In genomic region chr3:184305577-184305976, GRCh38 we compare ENCODE assay signal across 9 cellular contexts. TPM values are rescaled to one million over a fixed set of nuclear protein-coding genes. Genes with fewer than 3 reads are reported as not detected.
DNase-seq lines count a peak whose midpoint lies in the region; ATAC-seq and TF ChIP-seq lines count a peak whose summit lies in the region.
"Had no signal": no experiment of that assay in that cellular context is flagged by ENCODE, and none has a peak within 500 bp of the region (broad histone marks: within the 10 kb centered on the region; RNA-seq: fewer than 3 reads in every experiment).

No MANE protein-coding gene starts in this region.

- TF ChIP-seq EP300 in SK-N-SH (IDR thresholded peaks at IDR 0.05; ENCODE audit: borderline replicate concordance in 1 of 2, low read depth in 1 of 2, low read length in 1 of 2) = no peak

- no peak overlapping the region for H3K27ac ChIP-seq in SK-N-SH (ENCODE audit: low read depth in 2 of 2, low read length in 1 of 2)

- intact Hi-C loops in natural killer cell (cut with micrococcal nuclease) = no loop called here

- TF ChIP-seq CTCF in natural killer cell (IDR thresholded peaks at IDR 0.05) (peak; percentile 40), SK-N-SH (IDR thresholded peaks at IDR 0.05) (peak; percentile 62), fibroblast of villous mesenchyme (IDR thresholded peaks at IDR 0.05; ENCODE audit: insufficient read depth, low read depth, low read length) (peak; percentile 40)

- peaks cover 31% of the 10 kb centered on the region for H3K36me3 Mint-ChIP-seq in natural killer cell
- H3K36me3 Mint-ChIP-seq in natural killer cell treated with Interleukin-12 subunit alpha and Interleukin-12 subunit beta and Interleukin-15 and Interleukin-18, amount 100 ng/mL, for 72 hours = peaks cover 51% of the 10 kb centered on the region

- WGBS in SK-N-SH (ENCODE audit: low lambda C conversion rate) = 50% methylated on average over 1 of the region's 1 CpG

- peaks cover 0 to 3% of the 10 kb centered on the region in 2 donors for H3K4me1 Mint-ChIP-seq in natural killer cell
- peaks cover 10 to 15% of the 10 kb centered on the region in 2 donors for H3K4me1 Mint-ChIP-seq in natural killer cell treated with Interleukin-12 subunit alpha and Interleukin-12 subunit beta and Interleukin-15 and Interleukin-18, amount 100 ng/mL, for 72 hours (ENCODE audit: low read depth in 2 of 2)

- H3K4me3 Mint-ChIP-seq in natural killer cell = no peak overlapping the region
- no peak overlapping the region for H3K4me3 Mint-ChIP-seq in natural killer cell treated with Interleukin-12 subunit alpha and Interleukin-12 subunit beta and Interleukin-15 and Interleukin-18, amount 100 ng/mL, for 72 hours

- peaks cover 33% of the 10 kb centered on the region for H4K20me1 ChIP-seq in SK-N-SH (ENCODE audit: insufficient read depth)

- H3K4me1 ChIP-seq in SK-N-SH (ENCODE audit: control insufficient read depth in 1 of 2, insufficient read depth in 2 of 2, low read depth in 1 of 2, low read length in 1 of 2) = peaks cover 3 to 5% of the 10 kb centered on the region in 2 experiments; a peak in 3 of 4 replicates

- H3K9ac ChIP-seq in SK-N-SH = no peak overlapping the region

- H3K9me2 ChIP-seq in SK-N-SH = no peaks in the 10 kb centered on the region

- no peak overlapping the region for H2AFZ ChIP-seq in SK-N-SH (ENCODE audit: low read depth)

- H3K36me3 ChIP-seq in SK-N-SH (replicated peaks in 1 of 2; ENCODE audit: control insufficient read depth in 1 of 2, insufficient read depth in 2 of 2, low read length in 1 of 2) = peaks cover 72 to 77% of the 10 kb centered on the region in 2 experiments

- POLR2A ChIA-PET in SK-N-SH (lab: Yijun Ruan, JAX) = no interaction called here

- H3K9me3 Mint-ChIP-seq in natural killer cell = no peaks in the 10 kb centered on the region
- no peaks in the 10 kb centered on the region for H3K9me3 Mint-ChIP-seq in natural killer cell treated with Interleukin-12 subunit alpha and Interleukin-12 subunit beta and Interleukin-15 and Interleukin-18, amount 100 ng/mL, for 72 hours

- H3K79me2 ChIP-seq in SK-N-SH (ENCODE audit: insufficient read depth) = peaks cover 47% of the 10 kb centered on the region

- CTCF ChIA-PET in SK-N-SH (lab: Yijun Ruan, JAX) = interaction anchor here (0.8 to 1.8 kb wide), 7 partner anchors 14 to 433 kb away, joined by 3 to 4 read pairs (median 3); no protein-coding TSS in a partner anchor

- H3K27me3 Mint-ChIP-seq in natural killer cell (ENCODE audit: low read depth in 2 of 2) = no peaks in the 10 kb centered on the region
- no peaks in the 10 kb centered on the region for H3K27me3 Mint-ChIP-seq in natural killer cell treated with Interleukin-12 subunit alpha and Interleukin-12 subunit beta and Interleukin-15 and Interleukin-18, amount 100 ng/mL, for 72 hours

- no peak overlapping the region for H3K4me3 ChIP-seq in SK-N-SH (ENCODE audit: low read depth in 2 of 2, low read length in 1 of 2)
- no peak overlapping the region for H3K4me3 ChIP-seq in fibroblast of villous mesenchyme (ENCODE audit: low read depth, low read length)

- peak; percentile 32; the same call in 1 of the 2 replicates for TF ChIP-seq RAD21 in SK-N-SH (IDR thresholded peaks at IDR 0.05; ENCODE audit: low read length)

- no peak for DNase-seq in natural killer cell
- DNase-seq in natural killer cell treated with Interleukin-12 subunit alpha and Interleukin-12 subunit beta and Interleukin-15 and Interleukin-18, amount 100 ng/mL, for 72 hours (ENCODE audit: low spot score) = no peak
- no peak for DNase-seq in SK-N-SH
- DNase-seq in fibroblast of villous mesenchyme (ENCODE audit: low read depth) = no peak
- DNase-seq in hepatic stellate cell (ENCODE audit: low spot score) = no peak
- DNase-seq in AG20443 (ENCODE audit: low spot score) = no peak
- DNase-seq: GF-D8 had no signal

- ATAC-seq in natural killer cell (peak in 1 of 3 donors; percentile 53), GM18520 (IDR thresholded peaks at IDR 0.05; ENCODE audit: unreplicated experiment) (no peak), GM18502 (IDR thresholded peaks at IDR 0.05; ENCODE audit: poor library complexity, unreplicated experiment) (no peak)
- ATAC-seq in natural killer cell treated with Interleukin-12 subunit alpha and Interleukin-12 subunit beta and Interleukin-15 and Interleukin-18, amount 100 ng/mL, for 72 hours = no peak

- peaks cover 37% of the 10 kb centered on the region for H3F3A ChIP-seq in SK-N-SH (replicated peaks; ENCODE audit: insufficient read depth)

- no peak overlapping the region for H3K4me2 ChIP-seq in SK-N-SH

- H3K27me3 ChIP-seq in SK-N-SH (ENCODE audit: insufficient read depth) = no peaks in the 10 kb centered on the region

- H3K27ac Mint-ChIP-seq in natural killer cell = no peak overlapping the region
- H3K27ac Mint-ChIP-seq in natural killer cell treated with Interleukin-12 subunit alpha and Interleukin-12 subunit beta and Interleukin-15 and Interleukin-18, amount 100 ng/mL, for 72 hours = no peak overlapping the region

- no peaks in the 10 kb centered on the region for H3K9me3 ChIP-seq in SK-N-SH

TF ChIP-seq in SK-N-SH, 30 proteins besides CTCF, POLR2A, EP300 and RAD21:
- TF ChIP-seq EZH2phosphoT487 (IDR thresholded peaks at IDR 0.05; ENCODE audit: borderline replicate concordance, low read depth) (no peak), SMC3 (IDR thresholded peaks at IDR 0.05; ENCODE audit: low read depth, low read length) (0 out of 2 replicates have a peak, but pooled peaks have one; percentile 11), YY1 (IDR thresholded peaks at IDR 0.05; ENCODE audit: low read depth) (no peak), USF1 (IDR thresholded peaks at IDR 0.05; ENCODE audit: borderline replicate concordance, low read depth) (no peak), MAX (IDR thresholded peaks at IDR 0.05; ENCODE audit: low read depth) (no peak)
- TF ChIP-seq, protein P1, sequence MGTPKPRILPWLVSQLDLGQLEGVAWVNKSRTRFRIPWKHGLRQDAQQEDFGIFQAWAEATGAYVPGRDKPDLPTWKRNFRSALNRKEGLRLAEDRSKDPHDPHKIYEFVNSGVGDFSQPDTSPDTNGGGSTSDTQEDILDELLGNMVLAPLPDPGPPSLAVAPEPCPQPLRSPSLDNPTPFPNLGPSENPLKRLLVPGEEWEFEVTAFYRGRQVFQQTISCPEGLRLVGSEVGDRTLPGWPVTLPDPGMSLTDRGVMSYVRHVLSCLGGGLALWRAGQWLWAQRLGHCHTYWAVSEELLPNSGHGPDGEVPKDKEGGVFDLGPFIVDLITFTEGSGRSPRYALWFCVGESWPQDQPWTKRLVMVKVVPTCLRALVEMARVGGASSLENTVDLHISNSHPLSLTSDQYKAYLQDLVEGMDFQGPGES (IDR thresholded peaks at IDR 0.05; ENCODE audit: low read depth, low read length) = no peak

RNA-seq across cellular contexts. Expression of gene PSMD2, which starts 6.5 kb away (rescaled TPM):
- total RNA-seq in natural killer cell (100 to 1,000 TPM; 218 to 237 (median 231) TPM), fibroblast of villous mesenchyme (364 and 388 TPM in 2 replicates)
- total RNA-seq in natural killer cell treated with Interleukin-12 subunit alpha and Interleukin-12 subunit beta and Interleukin-15 and Interleukin-18, amount 100 ng/mL, for 72 hours = 100 to 1,000 TPM; 285 to 328 TPM
- polyA plus RNA-seq in SK-N-SH (2012; rRNA removed) = 328 and 382 TPM in 2 replicates
- polyA plus RNA-seq in SK-N-SH (2012; cell fraction: cytosol; rRNA removed) = 208 and 302 TPM in 2 replicates
- polyA plus RNA-seq in SK-N-SH (2012; cell fraction: nucleus; rRNA removed) = 224 and 445 TPM in 2 replicates

RNA-seq across cellular contexts. Expression of gene EIF4G1, which starts 8.8 kb away (rescaled TPM):
- total RNA-seq in natural killer cell (100 to 1,000 TPM; 220 to 235 (median 227) TPM), fibroblast of villous mesenchyme (252 and 288 TPM in 2 replicates)
- 100 to 1,000 TPM; 535 to 855 TPM for total RNA-seq in natural killer cell treated with Interleukin-12 subunit alpha and Interleukin-12 subunit beta and Interleukin-15 and Interleukin-18, amount 100 ng/mL, for 72 hours
- 207 and 262 TPM in 2 replicates for polyA plus RNA-seq in SK-N-SH (2012; rRNA removed)
- 144 and 191 TPM in 2 replicates for polyA plus RNA-seq in SK-N-SH (2012; cell fraction: cytosol; rRNA removed)
- polyA plus RNA-seq in SK-N-SH (2012; cell fraction: nucleus; rRNA removed) = 356 and 392 TPM in 2 replicates

RNA-seq across cellular contexts. Expression of gene ECE2, which starts 29.8 kb away (rescaled TPM):
- total RNA-seq in natural killer cell (not detected), fibroblast of villous mesenchyme (not detected in 2 replicates)
- not detected for total RNA-seq in natural killer cell treated with Interleukin-12 subunit alpha and Interleukin-12 subunit beta and Interleukin-15 and Interleukin-18, amount 100 ng/mL, for 72 hours
- polyA plus RNA-seq in SK-N-SH (2012; rRNA removed) = 0.03 and 0.16 TPM in 2 replicates
- 0.03 TPM in 1 of 2 replicates, not detected in the other for polyA plus RNA-seq in SK-N-SH (2012; cell fraction: cytosol; rRNA removed)
- polyA plus RNA-seq in SK-N-SH (2012; cell fraction: nucleus; rRNA removed) = 0.11 and 0.18 TPM in 2 replicates

RNA-seq across cellular contexts. Expression of gene FAM131A, which starts 31.8 kb away (rescaled TPM):
- 1 to 10 TPM; 6.9 to 8.8 (median 8.5) TPM for total RNA-seq in natural killer cell
- total RNA-seq in natural killer cell treated with Interleukin-12 subunit alpha and Interleukin-12 subunit beta and Interleukin-15 and Interleukin-18, amount 100 ng/mL, for 72 hours = 1 to 10 TPM; 3.2 to 5.8 TPM
- 31.6 and 34.2 TPM in 2 replicates for polyA plus RNA-seq in SK-N-SH (2012; rRNA removed)
- polyA plus RNA-seq in SK-N-SH (2012; cell fraction: cytosol; rRNA removed) = 17.5 and 27.0 TPM in 2 replicates
- polyA plus RNA-seq in SK-N-SH (2012; cell fraction: nucleus; rRNA removed) = 56.4 and 63.9 TPM in 2 replicates
- 13.9 and 17.3 TPM in 2 replicates for total RNA-seq in fibroblast of villous mesenchyme

RNA-seq across cellular contexts. Expression of gene CAMK2N2, which starts 44.2 kb away (rescaled TPM):
- total RNA-seq in natural killer cell (under 1 TPM in 2 of 3 donors, not detected in 1; 0.71 to 0.82 TPM), fibroblast of villous mesenchyme (under 0.01 TPM in 1 of 2 replicates, not detected in the other)
- total RNA-seq in natural killer cell treated with Interleukin-12 subunit alpha and Interleukin-12 subunit beta and Interleukin-15 and Interleukin-18, amount 100 ng/mL, for 72 hours = 1 to 10 TPM in 1 of 2 donors, under 1 TPM in 1; 0.53 to 1.2 TPM
- polyA plus RNA-seq in SK-N-SH (2012; rRNA removed) = 0.89 and 2.2 TPM in 2 replicates
- polyA plus RNA-seq in SK-N-SH (2012; cell fraction: cytosol; rRNA removed) = 1.7 and 2.4 TPM in 2 replicates
- 1.2 and 1.8 TPM in 2 replicates for polyA plus RNA-seq in SK-N-SH (2012; cell fraction: nucleus; rRNA removed)
